20 cellular contexts compared by ENCODE assay signal in genomic region chr6:44472250-44472945, GRCh38.
A peak's percentile ranks its signal among the peaks of the same experiment; 100 is the strongest.
DNase-seq lines count a peak whose midpoint lies in the region; ATAC-seq and TF ChIP-seq lines count a peak whose summit lies in the region.
"Had no signal": no experiment of that assay in that cellular context is flagged by ENCODE, and none has a peak within 500 bp of the region (broad histone marks: within the 10 kb centered on the region; RNA-seq: fewer than 3 reads in every experiment).

No MANE protein-coding gene starts in this region.

- H3K4me3 Mint-ChIP-seq in endothelial cell (ENCODE audit: unreplicated experiment) (no peak overlapping the region), neural progenitor cell (no peak overlapping the region)
- H3K4me3 Mint-ChIP-seq: B cell; CD4-positive, alpha-beta memory T cell had no signal

- H4K20me1 ChIP-seq in neural progenitor cell (ENCODE audit: low read depth): no peaks in the 10 kb centered on the region

- no peak for TF ChIP-seq POLR2A in GM18505 (IDR thresholded peaks at IDR 0.05; ENCODE audit: borderline replicate concordance, extremely low read depth, insufficient read depth, insufficient read length)

- H3K36me3 Mint-ChIP-seq in endothelial cell (ENCODE audit: low read depth, unreplicated experiment): no peaks in the 10 kb centered on the region
- no peaks in the 10 kb centered on the region for H3K36me3 Mint-ChIP-seq in neural progenitor cell
- H3K36me3 Mint-ChIP-seq: CD4-positive, alpha-beta memory T cell had no signal

- H3K27me3 Mint-ChIP-seq in endothelial cell (ENCODE audit: unreplicated experiment): peaks cover 6% of the 10 kb centered on the region
- H3K27me3 Mint-ChIP-seq in neural progenitor cell (ENCODE audit: insufficient read depth, low read depth): peaks cover 2% of the 10 kb centered on the region

- H3K4me3 ChIP-seq in neural progenitor cell (no peak overlapping the region), HAP-1 (no peak overlapping the region)

- no peaks in the 10 kb centered on the region for H3K36me3 ChIP-seq in neural progenitor cell
- H3K36me3 ChIP-seq in HAP-1 (replicated peaks): no peaks in the 10 kb centered on the region

- no peak for ATAC-seq in GM18505 (IDR thresholded peaks at IDR 0.05; ENCODE audit: unreplicated experiment)
- no peak for ATAC-seq in HG02798 (IDR thresholded peaks at IDR 0.05; ENCODE audit: poor library complexity, unreplicated experiment)

- H3K9me3 ChIP-seq in neural progenitor cell (ENCODE audit: low read depth) (no peaks in the 10 kb centered on the region), HAP-1 (no peaks in the 10 kb centered on the region)

- in situ Hi-C loops in HAP-1 (cut with MboI; ENCODE audit: low sequenced_read_pairs): loop anchor here (10.0 kb wide), 1 partner anchor 1242 kb away; no protein-coding TSS in a partner anchor

- H3K4me1 ChIP-seq in neural progenitor cell (peaks cover 22% of the 10 kb centered on the region), HAP-1 (peaks cover 11% of the 10 kb centered on the region)

- H3K9me3 Mint-ChIP-seq in endothelial cell (ENCODE audit: unreplicated experiment) (no peaks in the 10 kb centered on the region), neural progenitor cell (no peaks in the 10 kb centered on the region)
- H3K9me3 Mint-ChIP-seq: CD4-positive, alpha-beta memory T cell had no signal

- no peak overlapping the region for H3K27ac ChIP-seq in neural progenitor cell
- H3K27ac ChIP-seq: 22Rv1 had no signal

- no peaks in the 10 kb centered on the region for H3K79me2 ChIP-seq in neural progenitor cell (ENCODE audit: low read depth)

- DNase-seq in activated CD8-positive, alpha-beta memory T cell treated with anti-CD3 and anti-CD28 coated beads, Interleukin-2, amount 50 U/mL, for 48 hours: peak; percentile 42
- no peak for DNase-seq in activated CD8-positive, alpha-beta memory T cell treated with anti-CD3 and anti-CD28 coated beads for 24 hours
- DNase-seq in OCI-M1 (lab: John Stamatoyannopoulos, UW) (peak; percentile 49), endothelial cell (ENCODE audit: low spot score) (peak; percentile 21), neural progenitor cell (ENCODE audit: low spot score) (peak; percentile 65), HAP-1 (ENCODE audit: low spot score in 2 of 2) (no peak)
- DNase-seq: CD4-positive, alpha-beta memory T cell; KBM-7; NCI-H1417 treated with DMSO at 0.1 percent for 48 hours; NCI-H2029; NCI-H2171; NCI-H446; NCI-H69; NK-92 treated with Interleukin-12 subunit alpha and Interleukin-12 subunit beta, amount 100 ng/mL, for 24 hours; RPMI8226; SIG-M5 had no signal

- H3K27me3 ChIP-seq in neural progenitor cell (peaks cover 4% of the 10 kb centered on the region), HAP-1 (ENCODE audit: low read depth) (no peaks in the 10 kb centered on the region)

- no peak overlapping the region for H3K9ac ChIP-seq in neural progenitor cell

- TF ChIP-seq CTCF in endothelial cell (IDR thresholded peaks at IDR 0.05; ENCODE audit: unreplicated experiment): no peak
- TF ChIP-seq CTCF in neural progenitor cell (IDR thresholded peaks at IDR 0.05): no peak

- peak overlapping the region; percentile 61 for H3K27ac Mint-ChIP-seq in endothelial cell (ENCODE audit: unreplicated experiment)
- H3K27ac Mint-ChIP-seq in neural progenitor cell: no peak overlapping the region
- H3K27ac Mint-ChIP-seq: B cell; CD4-positive, alpha-beta memory T cell had no signal

- peaks cover 16% of the 10 kb centered on the region for H3K4me1 Mint-ChIP-seq in endothelial cell (ENCODE audit: unreplicated experiment)
- H3K4me1 Mint-ChIP-seq in neural progenitor cell: peaks cover 23% of the 10 kb centered on the region
- H3K4me1 Mint-ChIP-seq: B cell had no signal

- H2AFZ ChIP-seq in neural progenitor cell (replicated peaks): peak overlapping the region; percentile 70

- H3F3A ChIP-seq in neural progenitor cell (ENCODE audit: low read depth): peaks cover 8% of the 10 kb centered on the region

- H3K4me2 ChIP-seq in neural progenitor cell: peak overlapping the region; percentile 52

Comparison
In these comparisons a context has a peak if more than half of its experiments do, and no peak if none do; other contexts are left out.
1. DNase-seq: peak in activated CD8-positive, alpha-beta memory T cell treated with anti-CD3 and anti-CD28 coated beads, Interleukin-2, amount 50 U/mL, for 48 hours (single experiment), OCI-M1 (single experiment), endothelial cell (single experiment) and neural progenitor cell (single experiment); none in activated CD8-positive, alpha-beta memory T cell treated with anti-CD3 and anti-CD28 coated beads for 24 hours (single experiment) and HAP-1 (0 of 2).